ENCODE assay signal across 29 cellular contexts in genomic region chr14:100413699-100414098, GRCh38.
"Had no signal": no experiment of that assay in that cellular context is flagged by ENCODE, and none has a peak within 500 bp of the region (broad histone marks: within the 10 kb centered on the region; RNA-seq: fewer than 3 reads in every experiment).

No MANE protein-coding gene starts in this region.

- DNase-seq: activated CD4-positive, alpha-beta memory T cell treated with anti-CD3 and anti-CD28 coated beads, Interleukin-2, amount 10 ng/mL, durations not matched to agents 7 days and 5 days; activated CD4-positive, alpha-beta T cell treated with anti-CD3 and anti-CD28 coated beads for 1 hour; activated CD4-positive, alpha-beta T cell treated with anti-CD3 and anti-CD28 coated beads for 36 hours; activated CD4-positive, alpha-beta T cell treated with anti-CD3 and anti-CD28 coated beads for 48 hours; activated CD4-positive, alpha-beta T cell treated with anti-CD3 and anti-CD28 coated beads, Interleukin-2, amount 10 ng/mL, durations not matched to agents 7 days and 5 days; activated CD4-positive, alpha-beta T cell treated with anti-CD3 and anti-CD28 coated beads, Interleukin-2, amount 50 U/mL, for 48 hours; activated CD4-positive, CD25-positive, alpha-beta regulatory T cell; activated CD8-positive, alpha-beta memory T cell treated with anti-CD3 and anti-CD28 coated beads for 24 hours; activated CD8-positive, alpha-beta memory T cell treated with anti-CD3 and anti-CD28 coated beads, Interleukin-2, amount 10 ng/mL, durations not matched to agents 7 days and 5 days; activated CD8-positive, alpha-beta memory T cell treated with anti-CD3 and anti-CD28 coated beads, Interleukin-2, amount 50 U/mL, for 48 hours; activated CD8-positive, alpha-beta T cell treated with anti-CD3 and anti-CD28 coated beads, Interleukin-2, amount 10 ng/mL, durations not matched to agents 7 days and 5 days; activated effector memory CD4-positive, alpha-beta T cell treated with Interleukin-2 at 50 U/mL for 16 hours; activated gamma-delta T cell; activated naive CD4-positive, alpha-beta T cell treated with anti-CD3 and anti-CD28 coated beads, Interleukin-2, amount 10 ng/mL, durations not matched to agents 7 days and 5 days; activated naive CD4-positive, alpha-beta T cell treated with Interleukin-2 at 50 U/mL for 16 hours; activated naive CD8-positive, alpha-beta T cell treated with anti-CD3 and anti-CD28 coated beads, Interleukin-2, amount 10 ng/mL, durations not matched to agents 7 days and 5 days; activated naive CD8-positive, alpha-beta T cell treated with anti-CD3 and anti-CD28 coated beads, Interleukin-2, amount 50 U/mL, for 24 hours; activated T-cell treated with anti-CD3 and anti-CD28 coated beads, Interleukin-2, amount 50 U/mL, for 24 hours; activated T-cell treated with anti-CD3 and anti-CD28 coated beads, Interleukin-2, amount 50 U/mL, for 48 hours; amygdala; anterior cingulate cortex; caudate nucleus; cerebellar nuclear complex; T-helper 1 cell; T-helper 2 cell; T-helper 9 cell; WERI-Rb-1 had no signal

- H3K4me1 ChIP-seq: ascending aorta had no signal

- H3K36me3 ChIP-seq: ascending aorta, cardiac muscle cell, WERI-Rb-1 had no signal

- H3K4me3 ChIP-seq: ascending aorta, cardiac muscle cell had no signal

- H3K27ac ChIP-seq: ascending aorta, cardiac muscle cell, WERI-Rb-1 had no signal

- H3K9me3 ChIP-seq: ascending aorta had no signal
